Comparison of ENCODE assay signal across 20 cellular contexts in the genomic region with DNA sequence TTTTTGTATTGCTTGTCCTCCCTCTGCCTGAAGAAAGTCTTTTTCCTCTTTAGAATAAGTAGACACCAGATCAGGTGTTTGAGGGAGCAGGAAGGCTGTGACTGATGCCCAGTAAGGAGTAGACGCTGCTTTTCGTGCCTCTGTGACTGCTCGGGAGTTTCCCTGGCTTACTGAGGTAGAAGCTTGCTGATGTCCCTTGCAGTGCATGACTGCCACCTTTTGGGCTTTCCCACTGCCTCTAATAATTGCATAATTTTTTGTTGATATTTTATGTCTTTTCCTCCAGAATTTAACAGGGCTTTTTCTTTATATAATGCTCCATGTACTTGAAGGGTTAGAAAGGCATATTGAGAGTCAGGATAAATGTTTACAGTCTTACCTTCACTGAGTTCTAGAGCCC.
DNase-seq lines count a peak whose midpoint lies in the region; ATAC-seq, FAIRE-seq and TF ChIP-seq lines count a peak whose summit lies in the region.
"Had no signal": no experiment of that assay in that cellular context is flagged by ENCODE, and none has a peak within 500 bp of the region (broad histone marks: within the 10 kb centered on the region; RNA-seq: fewer than 3 reads in every experiment).

No MANE protein-coding gene starts in this region.

- H3K9me3 ChIP-seq in H1 (ENCODE audit: insufficient read depth in 2 of 2, low read depth in 1 of 2, low read length in 1 of 2) = no peaks in the 10 kb centered on the region
- H3K9me3 ChIP-seq: gastroesophageal sphincter had no signal

- H4K20me1 ChIP-seq in H1 (replicated peaks in 1 of 2; ENCODE audit: control insufficient read depth in 1 of 2, insufficient read depth in 2 of 2, low read length in 2 of 2) = no peaks in the 10 kb centered on the region

- TF ChIP-seq POLR2A in H1 (IDR thresholded peaks at IDR 0.05; ENCODE audit: control extremely low read depth in 1 of 2, low read depth in 2 of 2, low read length in 2 of 2) = no peak

- H2BK15ac ChIP-seq in H1 (ENCODE audit: low read length) = no peak overlapping the region

- no peaks in the 10 kb centered on the region for H3K4me1 ChIP-seq in H1 (replicated peaks in 1 of 4; ENCODE audit: control insufficient read depth in 3 of 4, insufficient read depth in 4 of 4, low read length in 3 of 4)
- H3K4me1 ChIP-seq: gastroesophageal sphincter had no signal

- no peak overlapping the region for H3K27ac ChIP-seq in H1 (ENCODE audit: low read depth, low read length)
- H3K27ac ChIP-seq: brain microvascular endothelial cell, gastroesophageal sphincter had no signal

- H3K36me3 ChIP-seq in H1 (ENCODE audit: control insufficient read depth in 2 of 4, insufficient read depth in 4 of 4, low read length in 3 of 4) = no peaks in the 10 kb centered on the region
- H3K36me3 ChIP-seq: brain microvascular endothelial cell, gastroesophageal sphincter had no signal

- TF ChIP-seq CTCF in GM12872 (IDR thresholded peaks at IDR 0.05; ENCODE audit: insufficient read depth, low read depth, low read length) (peak; percentile 40; the same call in 1 of the 3 replicates), H1 (IDR thresholded peaks at IDR 0.05; ENCODE audit: control extremely low read depth in 1 of 3, insufficient read depth in 1 of 3, low read depth in 1 of 3, low read length in 3 of 3) (no peak)

- H3K4me2 ChIP-seq in H1 (ENCODE audit: insufficient read depth in 1 of 2, low read depth in 2 of 2, low read length in 2 of 2) = no peak overlapping the region

- H3K14ac ChIP-seq in H1 (ENCODE audit: insufficient read length) = no peak overlapping the region

- H2AK5ac ChIP-seq in H1 (ENCODE audit: low read depth, low read length) = no peak overlapping the region

- H4K5ac ChIP-seq in H1 (ENCODE audit: insufficient read length, low read depth, low read length) = no peak overlapping the region

- POLR2A ChIA-PET in H1 (lab: Charles Lee; ENCODE audit: partially characterized antibody) = no interaction called here

- H3K56ac ChIP-seq in H1 (replicated peaks; ENCODE audit: insufficient read length, low read depth, low read length) = no peak overlapping the region

- no peaks in the 10 kb centered on the region for H3K79me1 ChIP-seq in H1 (ENCODE audit: low read depth, low read length)

- H3K79me2 ChIP-seq in H1 (ENCODE audit: control insufficient read depth in 1 of 2, insufficient read depth in 2 of 2, low read length in 2 of 2) = no peaks in the 10 kb centered on the region

- H3K27me3 ChIP-seq in H1 (replicated peaks in 1 of 4; ENCODE audit: control insufficient read depth in 3 of 4, extremely low read depth in 1 of 4, insufficient read depth in 3 of 4, low read length in 3 of 4) = no peaks in the 10 kb centered on the region
- H3K27me3 ChIP-seq: brain microvascular endothelial cell, gastroesophageal sphincter had no signal

- H2AFZ ChIP-seq in H1 (ENCODE audit: low read length) = no peak overlapping the region

- H3K4ac ChIP-seq in H1 (replicated peaks; ENCODE audit: insufficient read length, low read depth, low read length) = no peak overlapping the region

- no peak overlapping the region for H3K9ac ChIP-seq in H1 (replicated peaks in 1 of 4; ENCODE audit: extremely low read depth in 1 of 4, low read depth in 3 of 4, low read length in 3 of 4)

- DNase-seq in H1 (ENCODE audit: low read depth in 1 of 2, low spot score in 2 of 2) = no peak
- DNase-seq in pons (ENCODE audit: low spot score) = peak; percentile 22
- no peak for DNase-seq in ureter (ENCODE audit: low spot score)
- DNase-seq in D341Med (ENCODE audit: low spot score) = no peak
- no peak for DNase-seq in iPS-NIHi7 (ENCODE audit: extremely low spot score)
- DNase-seq: activated CD8-positive, alpha-beta memory T cell treated with anti-CD3 and anti-CD28 coated beads, Interleukin-2, amount 50 U/mL, for 4 hours; activated naive CD4-positive, alpha-beta T cell treated with anti-CD3 and anti-CD28 coated beads for 36 hours; AML-193; brain microvascular endothelial cell; DMS79 treated with DMSO at 0.1 percent for 48 hours; effector CD8-positive, alpha-beta T cell; HCEC 1CT; NCI-H2227 treated with DMSO at 0.1 percent for 48 hours; OCI-M1 had no signal

- TF ChIP-seq EP300 in H1 (IDR thresholded peaks at IDR 0.05; ENCODE audit: borderline replicate concordance in 1 of 2, low read depth in 2 of 2, low read length in 2 of 2) = no peak

- no peak overlapping the region for H3K4me3 ChIP-seq in H1 (ENCODE audit: extremely low read depth in 1 of 4, insufficient read depth in 2 of 4, low read depth in 3 of 4, low read length in 4 of 4)
- H3K4me3 ChIP-seq: gastroesophageal sphincter had no signal

- WGBS in H1 (ENCODE audit: extremely low coverage in 1 of 2, insufficient coverage in 1 of 2, insufficient read length in 1 of 2, insufficient replicate concordance in 2 of 2, low coverage in 1 of 2, low lambda C conversion rate in 2 of 2, missing lambda C conversion rate in 1 of 2), 2 experiments = 90% methylated on average over 2 of the region's 3 CpGs; no CpG with 5 or more reads in 1 of the 2 experiments

- no peaks in the 10 kb centered on the region for H3K23me2 ChIP-seq in H1 (ENCODE audit: low read depth, low read length)

- no peak overlapping the region for H4K8ac ChIP-seq in H1 (ENCODE audit: extremely low read depth, insufficient read depth, low read length)

- no peak overlapping the region for H3K18ac ChIP-seq in H1 (ENCODE audit: extremely low read depth, low read length)

- no peak overlapping the region for H2BK5ac ChIP-seq in H1 (ENCODE audit: low read depth, low read length)

- no peak overlapping the region for H4K91ac ChIP-seq in H1 (replicated peaks; ENCODE audit: insufficient read length, low read length)

- no peak overlapping the region for H3K23ac ChIP-seq in H1 (ENCODE audit: insufficient read length)

- no peak overlapping the region for H2BK12ac ChIP-seq in H1 (ENCODE audit: low read depth, low read length)

- ATAC-seq in HG02642 (IDR thresholded peaks at IDR 0.05; ENCODE audit: poor library complexity, unreplicated experiment) = peak; percentile 43
- ATAC-seq in GM18909 (IDR thresholded peaks at IDR 0.05; ENCODE audit: poor library complexity, unreplicated experiment) = no peak
- ATAC-seq: gastroesophageal sphincter had no signal

- no peak overlapping the region for H2BK20ac ChIP-seq in H1 (ENCODE audit: low read length)

- TF ChIP-seq RAD21 in H1 (IDR thresholded peaks at IDR 0.05 in 1 of 2, conservative IDR thresholded peaks at IDR 0.05 in 1 of 2; ENCODE audit: low read depth in 2 of 2, low read length in 2 of 2) = peak; percentile 30 to 40; a peak in 3 of 4 replicates

- CTCF ChIA-PET in H1 (lab: Charles Lee; ENCODE audit: partially characterized antibody) = no interaction called here

- peak; percentile 50 for FAIRE-seq in H1 (lab: Jason Lieb, UNC)
- FAIRE-seq: HTR-8/SVneo, keratinocyte had no signal

- H2BK120ac ChIP-seq in H1 (replicated peaks; ENCODE audit: low read depth, low read length) = no peak overlapping the region

TF ChIP-seq in H1, 55 proteins besides CTCF, POLR2A, EP300 and RAD21:
- no peak for TF ChIP-seq NANOG (IDR thresholded peaks at IDR 0.05; ENCODE audit: insufficient read depth, low read depth, low read length, poor library complexity, severe bottlenecking)
- no peak for TF ChIP-seq CREB1 (IDR thresholded peaks at IDR 0.05)
- no peak for TF ChIP-seq RBBP5 (IDR thresholded peaks at IDR 0.05; ENCODE audit: borderline replicate concordance, low read depth, low read length)
- TF ChIP-seq RFX5 (IDR thresholded peaks at IDR 0.05; ENCODE audit: borderline replicate concordance, low read depth, low read length) = no peak
- TF ChIP-seq CBX8 (IDR thresholded peaks at IDR 0.05; ENCODE audit: borderline replicate concordance, low read depth, low read length) = no peak
- no peak for TF ChIP-seq CHD2 (IDR thresholded peaks at IDR 0.05; ENCODE audit: low read length)
- TF ChIP-seq, protein P1, sequence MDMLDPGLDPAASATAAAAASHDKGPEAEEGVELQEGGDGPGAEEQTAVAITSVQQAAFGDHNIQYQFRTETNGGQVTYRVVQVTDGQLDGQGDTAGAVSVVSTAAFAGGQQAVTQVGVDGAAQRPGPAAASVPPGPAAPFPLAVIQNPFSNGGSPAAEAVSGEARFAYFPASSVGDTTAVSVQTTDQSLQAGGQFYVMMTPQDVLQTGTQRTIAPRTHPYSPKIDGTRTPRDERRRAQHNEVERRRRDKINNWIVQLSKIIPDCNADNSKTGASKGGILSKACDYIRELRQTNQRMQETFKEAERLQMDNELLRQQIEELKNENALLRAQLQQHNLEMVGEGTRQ (IDR thresholded peaks at IDR 0.05; ENCODE audit: low read length) = no peak
- TF ChIP-seq CEBPB (IDR thresholded peaks at IDR 0.05; ENCODE audit: low read depth, low read length) = no peak
- no peak for TF ChIP-seq TBP (IDR thresholded peaks at IDR 0.05; ENCODE audit: low read depth, low read length)
- TF ChIP-seq KDM4A (IDR thresholded peaks at IDR 0.05; ENCODE audit: low read depth, low read length, severe bottlenecking) = no peak
- no peak for TF ChIP-seq YY1 (IDR thresholded peaks at IDR 0.05; ENCODE audit: low read depth, low read length)
- no peak for TF ChIP-seq GABPA (IDR thresholded peaks at IDR 0.05; ENCODE audit: borderline replicate concordance, insufficient read depth, low read length)
- TF ChIP-seq, protein P2, sequence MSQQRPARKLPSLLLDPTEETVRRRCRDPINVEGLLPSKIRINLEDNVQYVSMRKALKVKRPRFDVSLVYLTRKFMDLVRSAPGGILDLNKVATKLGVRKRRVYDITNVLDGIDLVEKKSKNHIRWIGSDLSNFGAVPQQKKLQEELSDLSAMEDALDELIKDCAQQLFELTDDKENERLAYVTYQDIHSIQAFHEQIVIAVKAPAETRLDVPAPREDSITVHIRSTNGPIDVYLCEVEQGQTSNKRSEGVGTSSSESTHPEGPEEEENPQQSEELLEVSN (IDR thresholded peaks at IDR 0.05) = no peak
- no peak for TF ChIP-seq TAF7 (optimal IDR thresholded peaks at IDR 0.05; ENCODE audit: borderline replicate concordance, low read depth, low read length)
- no peak for TF ChIP-seq CBX5 (IDR thresholded peaks at IDR 0.05; ENCODE audit: low read depth, low read length)
- TF ChIP-seq CTBP2 (IDR thresholded peaks at IDR 0.05; ENCODE audit: borderline replicate concordance, insufficient read depth, insufficient read length, low read length) = no peak
- no peak for TF ChIP-seq PHF8 (conservative IDR thresholded peaks at IDR 0.05; ENCODE audit: low read depth, low read length)
- no peak for TF ChIP-seq POLR2AphosphoS5 (IDR thresholded peaks at IDR 0.05; ENCODE audit: low read depth, low read length)
- no peak for TF ChIP-seq HDAC6 (IDR thresholded peaks at IDR 0.05; ENCODE audit: low read depth, low read length)
